In the genomic region with DNA sequence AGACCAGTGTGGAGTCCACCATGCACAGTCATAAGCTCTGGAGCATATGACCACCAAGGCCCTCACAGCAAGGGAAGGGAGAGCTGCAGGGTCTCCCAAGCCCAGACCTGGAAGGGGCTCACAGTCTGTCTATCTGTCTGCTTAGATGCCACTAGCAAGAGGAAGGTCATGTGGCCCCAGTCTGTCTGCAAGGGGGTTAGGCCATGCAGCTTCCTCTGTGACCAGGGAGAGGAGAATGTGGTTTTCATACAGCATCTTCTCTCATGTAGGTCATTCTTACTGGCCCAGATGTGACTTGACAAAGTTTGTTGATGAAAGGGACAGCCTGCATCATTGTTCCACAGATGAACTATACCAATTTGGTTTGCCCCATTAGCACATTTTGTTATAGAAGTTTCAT, we compare ENCODE assay signal across 19 cellular contexts.
"Had no signal": no experiment of that assay in that cellular context is flagged by ENCODE, and none has a peak within 500 bp of the region (broad histone marks: within the 10 kb centered on the region; RNA-seq: fewer than 3 reads in every experiment).

No MANE protein-coding gene starts in this region.

- H3K27ac ChIP-seq: coronary artery, epithelial cell of prostate, gastrocnemius medialis, heart right ventricle, left lung, stomach, thoracic aorta, uterus had no signal

- H3K9me3 Mint-ChIP-seq: activated T-cell treated with anti-CD3 and anti-CD28 coated beads, Interleukin-2, amount 50 U/mL, for 72 hours had no signal

- DNase-seq: activated CD4-positive, alpha-beta T cell treated with anti-CD3 and anti-CD28 coated beads, Interleukin-2, amount 50 U/mL, for 1 hour; activated CD4-positive, CD25-positive, alpha-beta regulatory T cell; activated CD8-positive, alpha-beta memory T cell treated with anti-CD3 and anti-CD28 coated beads, Interleukin-2, amount 50 U/mL, for 4 hours; activated T-cell treated with anti-CD3 and anti-CD28 coated beads, Interleukin-2, amount 50 U/mL, for 72 hours; caudate nucleus; effector CD8-positive, alpha-beta T cell; gastrocnemius medialis; heart right ventricle; left lung; mesendoderm; retina; stimulated activated CD4-positive, alpha-beta T cell treated with anti-CD3 and anti-CD28 coated beads, Interleukin-15, amount 100 ng/mL, for 24 hours; stimulated activated CD4-positive, alpha-beta T cell treated with anti-CD3 and anti-CD28 coated beads, Interleukin-4, amount 100 ng/mL, for 24 hours; stomach; T-helper 1 cell; uterus had no signal

- H3K27ac Mint-ChIP-seq: activated T-cell treated with anti-CD3 and anti-CD28 coated beads, Interleukin-2, amount 50 U/mL, for 72 hours had no signal

- H3K27me3 ChIP-seq: gastrocnemius medialis, heart right ventricle, left lung, stomach, uterus had no signal

- ATAC-seq: activated T-cell treated with anti-CD3 and anti-CD28 coated beads, Interleukin-2, amount 50 U/mL, for 72 hours; gastrocnemius medialis; heart right ventricle; left lung had no signal

- H3K4me1 ChIP-seq: gastrocnemius medialis, uterus had no signal

- H3K9me3 ChIP-seq: gastrocnemius medialis, heart right ventricle, left lung, stomach, thoracic aorta, uterus had no signal

- H3K4me3 ChIP-seq: coronary artery, gastrocnemius medialis, heart right ventricle, left lung, stomach, thoracic aorta, uterus had no signal

- H3K4me3 Mint-ChIP-seq: activated T-cell treated with anti-CD3 and anti-CD28 coated beads, Interleukin-2, amount 50 U/mL, for 72 hours had no signal

- H3K36me3 ChIP-seq: gastrocnemius medialis, heart right ventricle, left lung, stomach, thoracic aorta, uterus had no signal
